ENCODE assay signal across 9 cellular contexts in the genomic region with DNA sequence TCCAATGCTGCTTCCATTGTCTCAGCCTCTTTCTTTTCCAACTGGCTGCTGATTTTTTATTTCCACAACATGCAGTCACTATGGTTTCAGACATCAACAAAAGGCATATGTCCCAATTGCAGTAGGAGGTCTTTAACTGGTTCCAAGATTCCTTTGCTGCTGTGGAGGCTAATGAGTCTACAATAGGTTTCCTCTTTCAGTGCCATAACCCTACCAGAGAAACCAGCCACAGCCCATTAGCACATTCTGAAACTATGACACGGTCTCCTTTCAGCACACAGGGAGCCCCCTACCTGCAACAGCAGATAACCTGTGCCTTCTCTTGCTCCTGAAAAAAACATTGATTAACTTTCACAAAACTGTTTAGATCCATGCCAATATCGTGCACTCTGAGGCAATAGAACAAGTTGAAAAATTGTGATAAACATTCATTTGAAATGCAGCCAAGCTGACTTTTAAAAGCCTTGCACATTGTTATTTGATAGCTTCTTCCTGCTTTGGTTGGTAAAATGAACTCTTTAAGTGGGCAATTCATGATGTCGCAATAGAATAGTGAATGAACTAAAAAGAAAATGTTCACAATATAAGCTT. TPM values are rescaled to one million over a fixed set of nuclear protein-coding genes. Genes with fewer than 3 reads are reported as not detected.
DNase-seq lines count a peak whose midpoint lies in the region; ATAC-seq, FAIRE-seq and TF ChIP-seq lines count a peak whose summit lies in the region.
"Had no signal": no experiment of that assay in that cellular context is flagged by ENCODE, and none has a peak within 500 bp of the region (broad histone marks: within the 10 kb centered on the region; RNA-seq: fewer than 3 reads in every experiment).

No MANE protein-coding gene starts in this region.

- no peak overlapping the region for H3K4me3 ChIP-seq in smooth muscle cell

- intact Hi-C loops in sciatic nerve (cut with DNase I), result no loop called here

- DNase-seq in HCEC 1CT (peak; percentile 78), NCI-H69 (lab: John Stamatoyannopoulos, UW) (peak; percentile 79), fibroblast of gingiva (ENCODE audit: low read depth) (peak; percentile 98), sciatic nerve (ENCODE audit: low spot score) (no peak), GM12892 (ENCODE audit: insufficient read length) (no peak), smooth muscle cell (lab: John Stamatoyannopoulos, UW; ENCODE audit: unreplicated experiment) (no peak), GM20000 (ENCODE audit: low spot score) (no peak)
- DNase-seq: posterior cingulate gyrus had no signal

- H3K9me3 ChIP-seq in smooth muscle cell (replicated peaks; ENCODE audit: low read depth), result no peaks in the 10 kb centered on the region

- H3K79me2 ChIP-seq in smooth muscle cell (ENCODE audit: low read depth), result no peaks in the 10 kb centered on the region

- no peak for FAIRE-seq in GM12892 (lab: Jason Lieb, UNC)

- no peak for TF ChIP-seq POLR2A in GM12892 (IDR thresholded peaks at IDR 0.05; ENCODE audit: low read depth, low read length)

- H3K36me3 ChIP-seq in smooth muscle cell (ENCODE audit: low read depth), result no peaks in the 10 kb centered on the region

- H3F3A ChIP-seq in smooth muscle cell (ENCODE audit: low read depth), result no peaks in the 10 kb centered on the region

- ATAC-seq in sciatic nerve (peak; percentile 88), HG02938 (IDR thresholded peaks at IDR 0.05; ENCODE audit: unreplicated experiment) (no peak)

- no peaks in the 10 kb centered on the region for H3K4me1 ChIP-seq in smooth muscle cell (ENCODE audit: low read depth)

- no peak for TF ChIP-seq CTCF in smooth muscle cell (IDR thresholded peaks at IDR 0.05; ENCODE audit: borderline replicate concordance, insufficient read depth, poor library complexity, severe bottlenecking)
- TF ChIP-seq CTCF in GM20000 (IDR thresholded peaks at IDR 0.05; ENCODE audit: extremely low read depth, missing control alignments), result no peak

- H3K27me3 ChIP-seq in smooth muscle cell (ENCODE audit: low read depth), result no peaks in the 10 kb centered on the region

- H3K27ac ChIP-seq in smooth muscle cell (ENCODE audit: low read depth), result no peak overlapping the region

- no peak overlapping the region for H3K4me2 ChIP-seq in smooth muscle cell

- WGBS in smooth muscle cell (ENCODE audit: low lambda C conversion rate), result 86% methylated on average over 3 of the region's 3 CpGs

- H2AFZ ChIP-seq in smooth muscle cell (ENCODE audit: low read depth), result no peak overlapping the region

- no peak overlapping the region for H3K9ac ChIP-seq in smooth muscle cell (ENCODE audit: low read depth)

- no peaks in the 10 kb centered on the region for H4K20me1 ChIP-seq in smooth muscle cell (ENCODE audit: low read depth)

RNA-seq across cellular contexts. Expression of a gene that starts 32.4 kb away (rescaled TPM):
- total RNA-seq in sciatic nerve (5.3 TPM), smooth muscle cell (not detected in 2 replicates)
- 0.95 TPM for polyA plus RNA-seq in GM12892 (2012; ENCODE audit: missing spikeins)
- polyA plus RNA-seq in smooth muscle cell, result not detected in 2 replicates

Comparison
In these comparisons a context has a peak if more than half of its experiments do, and no peak if none do; other contexts are left out.
1. DNase-seq: peak in HCEC 1CT (single experiment), NCI-H69 (single experiment) and fibroblast of gingiva (single experiment); none in sciatic nerve (single experiment), GM12892 (single experiment), smooth muscle cell (single experiment) and GM20000 (single experiment).